Comparison of ENCODE assay signal across 8 cellular contexts in the genomic region with DNA sequence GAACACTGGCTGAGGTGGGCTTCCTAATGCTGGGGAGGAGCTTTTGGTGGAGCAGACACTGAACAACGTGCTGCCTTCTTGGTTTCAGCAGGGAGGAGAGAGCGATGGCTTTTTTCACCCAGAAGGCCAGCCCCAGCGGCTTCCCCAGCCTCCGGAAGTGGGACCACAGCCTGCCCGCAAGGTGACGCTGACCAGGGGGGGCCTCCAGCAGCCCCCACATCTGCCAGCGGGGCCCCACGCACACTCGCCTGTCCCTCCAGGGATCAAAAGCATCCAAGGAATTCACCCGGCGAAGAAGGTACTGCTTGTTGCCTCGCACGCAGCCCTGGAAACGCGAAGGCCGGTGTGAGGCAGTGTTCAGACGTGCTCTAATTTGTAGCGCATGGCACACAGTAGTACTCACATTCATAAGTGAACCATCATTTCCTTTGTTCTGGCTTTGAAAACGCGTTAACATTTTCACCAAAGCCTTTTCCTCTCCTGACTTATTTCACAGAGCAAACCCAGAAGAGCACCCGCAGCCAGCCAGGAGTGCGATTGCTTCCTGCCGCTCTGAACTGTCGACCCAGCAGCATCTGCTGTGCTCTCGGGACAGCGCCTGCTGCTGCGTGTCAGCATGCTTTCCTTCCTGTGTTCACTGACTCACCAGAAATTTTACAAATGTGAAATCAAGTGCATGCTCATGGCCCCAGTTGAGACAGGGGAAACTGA. TPM values are rescaled to one million over a fixed set of nuclear protein-coding genes. Genes with fewer than 3 reads are reported as not detected.
DNase-seq lines count a peak whose midpoint lies in the region; ATAC-seq and TF ChIP-seq lines count a peak whose summit lies in the region.

No MANE protein-coding gene starts in this region.

- no peak overlapping the region for H3K4me3 Mint-ChIP-seq in Calu3 (ENCODE audit: low read depth, unreplicated experiment)

- H3K4me3 ChIP-seq in GM06990 (replicated peaks; ENCODE audit: low read depth, low read length), result no peak overlapping the region
- H3K4me3 ChIP-seq in fibroblast of mammary gland (ENCODE audit: control insufficient read depth, low read depth, low read length), result no peak overlapping the region

- peak; percentile 63 for ATAC-seq in HG02973 (IDR thresholded peaks at IDR 0.05; ENCODE audit: unreplicated experiment)
- ATAC-seq in HG03520 (IDR thresholded peaks at IDR 0.05; ENCODE audit: unreplicated experiment), result no peak

- no peaks in the 10 kb centered on the region for H3K9me3 Mint-ChIP-seq in Calu3 (ENCODE audit: low read depth, unreplicated experiment)

- TF ChIP-seq CTCF in GM06990 (IDR thresholded peaks at IDR 0.05; ENCODE audit: insufficient read depth, low read length, poor library complexity, severe bottlenecking) (no peak), fibroblast of mammary gland (conservative IDR thresholded peaks at IDR 0.05; ENCODE audit: control insufficient read depth, insufficient read depth, low read depth, low read length) (no peak), Calu3 (IDR thresholded peaks at IDR 0.05; ENCODE audit: unreplicated experiment) (no peak)

- no TSS peak for BruUV-seq in Calu3 (replicated peaks; lab: Mats Ljungman, UMichigan)

- peaks cover 23% of the 10 kb centered on the region for H3K36me3 Mint-ChIP-seq in Calu3 (ENCODE audit: insufficient read depth, unreplicated experiment)

- H3K27me3 Mint-ChIP-seq in Calu3 (ENCODE audit: unreplicated experiment), result no peaks in the 10 kb centered on the region

- no peak overlapping the region for H3K27ac Mint-ChIP-seq in Calu3 (ENCODE audit: unreplicated experiment)

- peak; percentile 67 for DNase-seq in GM06990 (ENCODE audit: extremely low read depth, insufficient read length)
- peak; percentile 33 to 38 for DNase-seq in activated CD4-positive, alpha-beta T cell treated with anti-CD3 and anti-CD28 coated beads, Interleukin-2, amount 50 U/mL, for 4 hours
- DNase-seq in fibroblast of mammary gland (ENCODE audit: low read depth), result peak; percentile 45
- DNase-seq in stimulated activated CD4-positive, alpha-beta T cell treated with anti-CD3 and anti-CD28 coated beads, Interleukin-2, amount 100 ng/mL, for 4 hours (ENCODE audit: low read depth), result peak; percentile 31
- DNase-seq in Calu3, result no peak
- no peak for DNase-seq in DMS114 treated with DMSO at 0.1 percent for 48 hours (lab: John Stamatoyannopoulos, UW; ENCODE audit: unreplicated experiment)

- intact Hi-C loops in Calu3 (cut with micrococcal nuclease; ENCODE audit: unreplicated experiment), result no loop called here

- H3K4me1 Mint-ChIP-seq in Calu3 (ENCODE audit: low read depth, unreplicated experiment), result no peaks in the 10 kb centered on the region

- H3K36me3 ChIP-seq in GM06990 (ENCODE audit: control insufficient read depth, insufficient read depth, low read length), result peaks cover 27% of the 10 kb centered on the region

- H3K27me3 ChIP-seq in GM06990 (replicated peaks; ENCODE audit: control insufficient read depth, insufficient read depth, low read length), result no peaks in the 10 kb centered on the region

- CTCF ChIA-PET in Calu3 (lab: Charles Lee), result interaction anchor here (0.7 kb wide), 1 partner anchor 384 kb away, joined by 3 read pairs; no protein-coding TSS in a partner anchor

RNA-seq across cellular contexts. Expression of a gene that starts 48.4 kb away (rescaled TPM):
- 0.66 and 1.1 TPM in 2 replicates for total RNA-seq in Calu3 (2022)

Comparison
In these comparisons a context has a peak if more than half of its experiments do, and no peak if none do; other contexts are left out.
1. DNase-seq: peak in GM06990 (single experiment), activated CD4-positive, alpha-beta T cell treated with anti-CD3 and anti-CD28 coated beads, Interleukin-2, amount 50 U/mL, for 4 hours (2 of 2), fibroblast of mammary gland (single experiment) and stimulated activated CD4-positive, alpha-beta T cell treated with anti-CD3 and anti-CD28 coated beads, Interleukin-2, amount 100 ng/mL, for 4 hours (single experiment); none in Calu3 (single experiment) and DMS114 treated with DMSO at 0.1 percent for 48 hours (single experiment).